9 cellular contexts compared by ENCODE assay signal in the genomic region with DNA sequence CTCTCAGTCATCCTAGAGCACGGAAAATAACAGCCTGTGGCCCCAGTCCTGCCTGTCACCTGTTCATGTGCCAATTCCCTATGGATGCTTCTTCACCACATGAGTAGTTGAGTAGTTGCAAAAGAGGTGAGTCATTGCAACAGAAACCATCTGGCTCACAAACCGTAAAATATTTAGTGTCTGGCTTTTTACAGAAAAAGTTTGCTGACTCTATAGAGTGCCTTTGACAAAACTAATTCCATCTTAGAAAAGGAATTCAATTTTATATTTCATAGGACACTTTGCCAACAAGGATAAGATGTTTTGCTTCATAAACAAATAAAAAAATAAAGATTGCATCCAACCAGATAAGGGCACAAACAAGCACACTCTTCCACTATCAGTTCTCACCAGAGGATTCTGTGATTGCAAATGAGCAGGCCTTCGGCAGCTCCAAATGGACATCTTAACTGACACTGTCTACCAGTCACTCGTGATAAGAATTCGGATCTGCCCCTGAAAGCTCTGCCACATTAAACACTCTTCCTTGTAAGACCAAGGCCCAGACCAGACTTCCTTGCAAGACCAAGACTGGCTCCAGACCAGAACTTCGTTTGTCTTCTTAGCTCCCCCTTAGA.
DNase-seq lines count a peak whose midpoint lies in the region; ATAC-seq, FAIRE-seq and TF ChIP-seq lines count a peak whose summit lies in the region.
"Had no signal": no experiment of that assay in that cellular context is flagged by ENCODE, and none has a peak within 500 bp of the region (broad histone marks: within the 10 kb centered on the region; RNA-seq: fewer than 3 reads in every experiment).

No MANE protein-coding gene starts in this region.

- H3K4me1 ChIP-seq in A549 = peaks cover 70% of the 10 kb centered on the region
- peaks cover 23 to 43% of the 10 kb centered on the region in 2 experiments for H3K4me1 ChIP-seq in HCT116 (ENCODE audit: control insufficient read depth in 1 of 2, insufficient read depth in 2 of 2, low read length in 2 of 2)
- H3K4me1 ChIP-seq in HAP-1 = peaks cover 18% of the 10 kb centered on the region

- H3K4me2 ChIP-seq in A549 (peak overlapping the region; percentile 60), HCT116 (ENCODE audit: low read length) (peak overlapping the region; percentile 67)

- CTCF ChIA-PET in A549 (lab: Yijun Ruan, JAX) = interaction anchor here (0.7 to 1.5 kb wide), 2 partner anchors 10 to 242 kb away, joined by 3 read pairs; no protein-coding TSS in a partner anchor
- CTCF ChIA-PET in HCT116 (lab: Charles Lee) = no interaction called here

- no peaks in the 10 kb centered on the region for H4K20me1 ChIP-seq in HCT116 (ENCODE audit: insufficient read depth)

- no peak overlapping the region for H3K9ac ChIP-seq in HCT116 (ENCODE audit: low read length)

- H3K27me3 ChIP-seq in HCT116 (ENCODE audit: insufficient read depth, low read length) (no peaks in the 10 kb centered on the region), HAP-1 (ENCODE audit: low read depth) (no peaks in the 10 kb centered on the region)

- H3K9me3 Mint-ChIP-seq in glutamatergic neuron (ENCODE audit: unreplicated experiment) = no peaks in the 10 kb centered on the region

- peaks cover 6% of the 10 kb centered on the region for H3K4me1 Mint-ChIP-seq in glutamatergic neuron (ENCODE audit: low read depth, unreplicated experiment)

- in situ Hi-C loops in HAP-1 (cut with MboI; ENCODE audit: low sequenced_read_pairs) = no loop called here

- H3K9me2 ChIP-seq in HCT116 (ENCODE audit: insufficient read depth) = no peaks in the 10 kb centered on the region

- TF ChIP-seq RAD21 in A549 (conservative IDR thresholded peaks at IDR 0.05 in 1 of 2, IDR thresholded peaks at IDR 0.05 in 1 of 2) (peak; percentile 25 to 31; a peak in 3 of 5 replicates), HCT116 (IDR thresholded peaks at IDR 0.05; ENCODE audit: low read depth) (no peak)

- H3K27ac ChIP-seq in A549 = peak overlapping the region; percentile 86 to 92
- peak overlapping the region; percentile 38; the same call in 1 of the 2 replicates for H3K27ac ChIP-seq in HCT116 (ENCODE audit: low read depth, low read length)

- POLR2A ChIA-PET in A549 (lab: Yijun Ruan, JAX) (no interaction called here), HCT116 (lab: Charles Lee) (no interaction called here)

- H3K4me3 ChIP-seq in A549 = no peak overlapping the region
- H3K4me3 ChIP-seq in HCT116 (replicated peaks in 1 of 2; ENCODE audit: low read depth in 1 of 2, low read length in 2 of 2) = peak overlapping the region in 1 of 2 experiments; percentile 40; a peak in 2 of 4 replicates
- H3K4me3 ChIP-seq in HAP-1 = no peak overlapping the region

- TF ChIP-seq CTCF in A549 (IDR thresholded peaks at IDR 0.05) = no peak
- TF ChIP-seq CTCF in HCT116 (IDR thresholded peaks at IDR 0.05 in 2 of 3, conservative IDR thresholded peaks at IDR 0.05 in 1 of 3; ENCODE audit: borderline replicate concordance in 1 of 3, insufficient read depth in 1 of 3, low read depth in 2 of 3, low read length in 2 of 3) = no peak
- no peak for TF ChIP-seq CTCF in glutamatergic neuron (IDR thresholded peaks at IDR 0.05; ENCODE audit: partially characterized antibody, unreplicated experiment)

- DNase-seq in A549 (ENCODE audit: low read depth in 1 of 2, low spot score in 1 of 2) = peak; percentile 71 to 85
- peak; percentile 75 for DNase-seq in HCT116 (ENCODE audit: low read depth, low spot score)
- peak; percentile 97 for DNase-seq in RCC 7860 (ENCODE audit: low spot score)
- no peak for DNase-seq in glutamatergic neuron
- DNase-seq in left lobe of liver (ENCODE audit: low spot score) = no peak
- no peak for DNase-seq in posterior vena cava (ENCODE audit: low spot score)
- DNase-seq in HAP-1 (ENCODE audit: low spot score in 2 of 2) = no peak
- DNase-seq: stimulated activated CD4-positive, alpha-beta T cell treated with anti-CD3 and anti-CD28 coated beads, Interleukin-1b, Interleukin-23, amount 100 ng/mL, for 48 hours had no signal

- no peaks in the 10 kb centered on the region for H3K79me2 ChIP-seq in HCT116 (ENCODE audit: insufficient read depth, low read length)

- H2AFZ ChIP-seq in HCT116 (ENCODE audit: low read depth, low read length, poor library complexity, severe bottlenecking) = peak overlapping the region; percentile 47

- intact Hi-C loops in HCT116 (cut with micrococcal nuclease) (loop anchor here (5.0 kb wide), 1 partner anchor 239 kb away; no protein-coding TSS in a partner anchor), posterior vena cava (cut with DNase I) (no loop called here)

- H3K27ac Mint-ChIP-seq in glutamatergic neuron (ENCODE audit: unreplicated experiment) = peak overlapping the region; percentile 65

- no peaks in the 10 kb centered on the region for H3K36me3 Mint-ChIP-seq in glutamatergic neuron (ENCODE audit: unreplicated experiment)

- H3K36me3 ChIP-seq in HCT116 (ENCODE audit: control insufficient read depth in 1 of 2, insufficient read depth in 2 of 2, low read length in 2 of 2) = no peaks in the 10 kb centered on the region
- H3K36me3 ChIP-seq in HAP-1 (replicated peaks) = no peaks in the 10 kb centered on the region

- no peak for TF ChIP-seq POLR2A in A549 (IDR thresholded peaks at IDR 0.05; ENCODE audit: low read length)
- TF ChIP-seq POLR2A in HCT116 (IDR thresholded peaks at IDR 0.05; ENCODE audit: borderline replicate concordance, extremely low read depth, insufficient read depth, insufficient read length) = no peak

- no TSS peak for BruUV-seq in HCT116 (replicated peaks; lab: Mats Ljungman, UMichigan)

- peak; percentile 51 to 55; a peak in 2 of 5 replicates for TF ChIP-seq EP300 in A549 (IDR thresholded peaks at IDR 0.05)

- FAIRE-seq in A549 (lab: Jason Lieb, UNC) (peak; percentile 95), RCC 7860 (lab: Jason Lieb, UNC) (peak; percentile 99)

- WGBS in A549 (ENCODE audit: missing lambda C conversion rate) = 47% methylated on average over 6 of the region's 6 CpGs

- no peaks in the 10 kb centered on the region for H3K27me3 Mint-ChIP-seq in glutamatergic neuron (ENCODE audit: unreplicated experiment)

- RAD21 ChIA-PET in HCT116 (lab: Charles Lee; ENCODE audit: low non-redundant PET in 1 of 2, low total read pairs in 2 of 2, uncharacterized antibody in 2 of 2, unreplicated experiment in 2 of 2) = no interaction called here

- H3K4me3 Mint-ChIP-seq in glutamatergic neuron (ENCODE audit: unreplicated experiment) = no peak overlapping the region

- H3K9me3 ChIP-seq in A549 (no peaks in the 10 kb centered on the region), HCT116 (ENCODE audit: control insufficient read depth in 1 of 2, insufficient read depth in 1 of 2, low read depth in 1 of 2, low read length in 2 of 2) (no peaks in the 10 kb centered on the region), HAP-1 (no peaks in the 10 kb centered on the region)

- ATAC-seq in A549 (peak; percentile 84 to 99), HCT116 (peak; percentile 78), left lobe of liver (no peak), GM21619 (IDR thresholded peaks at IDR 0.05; ENCODE audit: unreplicated experiment) (no peak)

TF ChIP-seq in A549, 52 proteins besides CTCF, POLR2A, EP300 and RAD21 (continues in another document):
- TF ChIP-seq, protein P1, sequence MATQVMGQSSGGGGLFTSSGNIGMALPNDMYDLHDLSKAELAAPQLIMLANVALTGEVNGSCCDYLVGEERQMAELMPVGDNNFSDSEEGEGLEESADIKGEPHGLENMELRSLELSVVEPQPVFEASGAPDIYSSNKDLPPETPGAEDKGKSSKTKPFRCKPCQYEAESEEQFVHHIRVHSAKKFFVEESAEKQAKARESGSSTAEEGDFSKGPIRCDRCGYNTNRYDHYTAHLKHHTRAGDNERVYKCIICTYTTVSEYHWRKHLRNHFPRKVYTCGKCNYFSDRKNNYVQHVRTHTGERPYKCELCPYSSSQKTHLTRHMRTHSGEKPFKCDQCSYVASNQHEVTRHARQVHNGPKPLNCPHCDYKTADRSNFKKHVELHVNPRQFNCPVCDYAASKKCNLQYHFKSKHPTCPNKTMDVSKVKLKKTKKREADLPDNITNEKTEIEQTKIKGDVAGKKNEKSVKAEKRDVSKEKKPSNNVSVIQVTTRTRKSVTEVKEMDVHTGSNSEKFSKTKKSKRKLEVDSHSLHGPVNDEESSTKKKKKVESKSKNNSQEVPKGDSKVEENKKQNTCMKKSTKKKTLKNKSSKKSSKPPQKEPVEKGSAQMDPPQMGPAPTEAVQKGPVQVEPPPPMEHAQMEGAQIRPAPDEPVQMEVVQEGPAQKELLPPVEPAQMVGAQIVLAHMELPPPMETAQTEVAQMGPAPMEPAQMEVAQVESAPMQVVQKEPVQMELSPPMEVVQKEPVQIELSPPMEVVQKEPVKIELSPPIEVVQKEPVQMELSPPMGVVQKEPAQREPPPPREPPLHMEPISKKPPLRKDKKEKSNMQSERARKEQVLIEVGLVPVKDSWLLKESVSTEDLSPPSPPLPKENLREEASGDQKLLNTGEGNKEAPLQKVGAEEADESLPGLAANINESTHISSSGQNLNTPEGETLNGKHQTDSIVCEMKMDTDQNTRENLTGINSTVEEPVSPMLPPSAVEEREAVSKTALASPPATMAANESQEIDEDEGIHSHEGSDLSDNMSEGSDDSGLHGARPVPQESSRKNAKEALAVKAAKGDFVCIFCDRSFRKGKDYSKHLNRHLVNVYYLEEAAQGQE (IDR thresholded peaks at IDR 0.05) = no peak

TF ChIP-seq in HCT116, 20 proteins besides CTCF, POLR2A, EP300 and RAD21 (continues in another document):
- TF ChIP-seq SRF (IDR thresholded peaks at IDR 0.05; ENCODE audit: low read depth) = no peak
- TF ChIP-seq CEBPB (IDR thresholded peaks at IDR 0.05; ENCODE audit: low read depth) = peak; percentile 93
- TF ChIP-seq SP1 (IDR thresholded peaks at IDR 0.05; ENCODE audit: low read depth) = peak; percentile 56; the same call in 1 of the 2 replicates
- TF ChIP-seq FOSL1 (IDR thresholded peaks at IDR 0.05; ENCODE audit: low read depth) = peak; percentile 65
- no peak for TF ChIP-seq EZH2 (IDR thresholded peaks at IDR 0.05)
- TF ChIP-seq ZBTB33 (IDR thresholded peaks at IDR 0.05; ENCODE audit: extremely low read depth, insufficient replicate concordance, low read length) = no peak

Comparison
In these comparisons a context has a peak if more than half of its experiments do, and no peak if none do; other contexts are left out.
1. ATAC-seq: peak in A549 (2 of 2) and HCT116 (single experiment); none in left lobe of liver (single experiment) and GM21619 (single experiment).
2. DNase-seq: peak in A549 (2 of 2), HCT116 (single experiment) and RCC 7860 (single experiment); none in glutamatergic neuron (single experiment), left lobe of liver (single experiment), posterior vena cava (single experiment) and HAP-1 (0 of 2).
3. Of the 6 proteins assayed by ChIP-seq in both A549 and HCT116: peak only in A549: RAD21; only in HCT116: none; in both: CEBPB and MAX; in neither: 3.